In genomic region chr12:63387736-63388135, GRCh38 we compare ENCODE assay signal across 28 cellular contexts.
"Had no signal": no experiment of that assay in that cellular context is flagged by ENCODE, and none has a peak within 500 bp of the region (broad histone marks: within the 10 kb centered on the region; RNA-seq: fewer than 3 reads in every experiment).

No MANE protein-coding gene starts in this region.

- H3K4me3 Mint-ChIP-seq: activated B cell treated with CpG ODN at 0.5 μM for 24 hours; activated CD4-positive, alpha-beta T cell treated with anti-CD3 and anti-CD28 coated beads, Interleukin-2, amount 10 ng/mL, durations not matched to agents 24 days and 14 days; activated CD8-positive, alpha-beta memory T cell treated with anti-CD3 and anti-CD28 coated beads, Interleukin-2, amount 10 ng/mL, durations not matched to agents 7 days and 5 days; activated naive CD8-positive, alpha-beta T cell treated with anti-CD3 and anti-CD28 coated beads, Interleukin-2, amount 50 U/mL, for 24 hours; activated T-cell treated with anti-CD3 and anti-CD28 coated beads, Interleukin-2, amount 50 U/mL, for 24 hours; activated T-helper 1 cell treated with anti-CD3 and anti-CD28 coated beads, Interleukin-12 subunit alpha, Interleukin-12 subunit beta, Interleukin-2, Interleukin-4 antibody, amounts not matched to agents 30 ng/mL and 10 ng/mL and 1 ng/mL, durations not matched to agents 14 hours and 24 hours and 36 hours; T-helper 17 cell had no signal

- ATAC-seq: activated CD8-positive, alpha-beta memory T cell treated with anti-CD3 and anti-CD28 coated beads, Interleukin-2, amount 10 ng/mL, durations not matched to agents 7 days and 5 days; activated naive CD4-positive, alpha-beta T cell treated with anti-CD3 and anti-CD28 coated beads, Interleukin-2, amount 50 U/mL, for 72 hours; activated naive CD8-positive, alpha-beta T cell treated with anti-CD3 and anti-CD28 coated beads, Interleukin-2, amount 50 U/mL, for 24 hours; body of pancreas; K562; PC-3; T-helper 17 cell had no signal

- H3K4me1 Mint-ChIP-seq: activated B cell treated with CpG ODN at 0.5 μM for 24 hours; activated CD4-positive, alpha-beta T cell treated with anti-CD3 and anti-CD28 coated beads, Interleukin-2, amount 10 ng/mL, durations not matched to agents 24 days and 14 days; activated CD8-positive, alpha-beta memory T cell treated with anti-CD3 and anti-CD28 coated beads, Interleukin-2, amount 10 ng/mL, durations not matched to agents 7 days and 5 days; activated naive CD8-positive, alpha-beta T cell treated with anti-CD3 and anti-CD28 coated beads, Interleukin-2, amount 50 U/mL, for 24 hours; T-helper 17 cell had no signal

- H3K27me3 ChIP-seq: ascending aorta, body of pancreas had no signal

- H3K9me3 ChIP-seq: ascending aorta, body of pancreas had no signal

- H3K9me3 Mint-ChIP-seq: activated B cell treated with CpG ODN at 0.5 μM for 24 hours; activated CD4-positive, alpha-beta T cell treated with anti-CD3 and anti-CD28 coated beads, Interleukin-2, amount 10 ng/mL, durations not matched to agents 24 days and 14 days; activated naive CD4-positive, alpha-beta T cell treated with anti-CD3 and anti-CD28 coated beads, Interleukin-2, amount 50 U/mL, for 72 hours; activated naive CD8-positive, alpha-beta T cell treated with anti-CD3 and anti-CD28 coated beads, Interleukin-2, amount 50 U/mL, for 24 hours; activated T-cell treated with anti-CD3 and anti-CD28 coated beads, Interleukin-2, amount 50 U/mL, for 24 hours; activated T-helper 1 cell treated with anti-CD3 and anti-CD28 coated beads, Interleukin-12 subunit alpha, Interleukin-12 subunit beta, Interleukin-2, Interleukin-4 antibody, amounts not matched to agents 30 ng/mL and 10 ng/mL and 1 ng/mL, durations not matched to agents 14 hours and 24 hours and 36 hours had no signal

- H3K36me3 Mint-ChIP-seq: activated CD8-positive, alpha-beta memory T cell treated with anti-CD3 and anti-CD28 coated beads, Interleukin-2, amount 10 ng/mL, durations not matched to agents 7 days and 5 days; activated naive CD4-positive, alpha-beta T cell treated with anti-CD3 and anti-CD28 coated beads, Interleukin-2, amount 50 U/mL, for 72 hours had no signal

- H3K27ac Mint-ChIP-seq: activated B cell treated with CpG ODN at 0.5 μM for 24 hours; activated CD4-positive, alpha-beta T cell treated with anti-CD3 and anti-CD28 coated beads, Interleukin-2, amount 10 ng/mL, durations not matched to agents 24 days and 14 days; activated CD8-positive, alpha-beta memory T cell treated with anti-CD3 and anti-CD28 coated beads, Interleukin-2, amount 10 ng/mL, durations not matched to agents 7 days and 5 days; activated naive CD4-positive, alpha-beta T cell treated with anti-CD3 and anti-CD28 coated beads, Interleukin-2, amount 50 U/mL, for 72 hours; activated naive CD8-positive, alpha-beta T cell treated with anti-CD3 and anti-CD28 coated beads, Interleukin-2, amount 50 U/mL, for 24 hours; activated T-cell treated with anti-CD3 and anti-CD28 coated beads, Interleukin-2, amount 50 U/mL, for 24 hours; activated T-helper 1 cell treated with anti-CD3 and anti-CD28 coated beads, Interleukin-12 subunit alpha, Interleukin-12 subunit beta, Interleukin-2, Interleukin-4 antibody, amounts not matched to agents 30 ng/mL and 10 ng/mL and 1 ng/mL, durations not matched to agents 14 hours and 24 hours and 36 hours; T-helper 17 cell had no signal

- H3K36me3 ChIP-seq: ascending aorta had no signal

- H3K4me1 ChIP-seq: ascending aorta, body of pancreas had no signal

- H3K27ac ChIP-seq: ascending aorta, body of pancreas had no signal

- H3K4me3 ChIP-seq: ascending aorta, body of pancreas, K562 had no signal

- H3K27me3 Mint-ChIP-seq: activated B cell treated with CpG ODN at 0.5 μM for 24 hours; activated CD4-positive, alpha-beta T cell treated with anti-CD3 and anti-CD28 coated beads, Interleukin-2, amount 10 ng/mL, durations not matched to agents 24 days and 14 days; activated CD8-positive, alpha-beta memory T cell treated with anti-CD3 and anti-CD28 coated beads, Interleukin-2, amount 10 ng/mL, durations not matched to agents 7 days and 5 days; activated naive CD8-positive, alpha-beta T cell treated with anti-CD3 and anti-CD28 coated beads, Interleukin-2, amount 50 U/mL, for 24 hours; activated T-cell treated with anti-CD3 and anti-CD28 coated beads, Interleukin-2, amount 50 U/mL, for 24 hours had no signal

- DNase-seq: activated B cell treated with CpG ODN at 0.5 μM for 24 hours; activated CD4-positive, alpha-beta T cell treated with anti-CD3 and anti-CD28 coated beads for 1 hour; activated CD4-positive, alpha-beta T cell treated with anti-CD3 and anti-CD28 coated beads, Interleukin-2, amount 10 ng/mL, durations not matched to agents 24 days and 14 days; activated CD4-positive, alpha-beta T cell treated with anti-CD3 and anti-CD28 coated beads, Interleukin-2, amount 50 U/mL, for 48 hours; activated CD8-positive, alpha-beta memory T cell treated with anti-CD3 and anti-CD28 coated beads, Interleukin-2, amount 10 ng/mL, durations not matched to agents 7 days and 5 days; activated effector memory CD4-positive, alpha-beta T cell treated with Interleukin-2 at 50 U/mL for 16 hours; activated naive CD4-positive, alpha-beta T cell; activated naive CD8-positive, alpha-beta T cell treated with anti-CD3 and anti-CD28 coated beads, Interleukin-2, amount 50 U/mL, for 24 hours; activated T-cell treated with anti-CD3 and anti-CD28 coated beads, Interleukin-2, amount 50 U/mL, for 24 hours; amniotic stem cell; body of pancreas; central memory CD4-positive, alpha-beta T cell; Karpas-422; NCI-H1092; NCI-H1417; NCI-H1930; NCI-H2171; NCI-H2227 treated with DMSO at 0.1 percent for 48 hours; NCI-H526; NCI-H82; PC-3; SHP77 treated with DMSO at 0.1 percent for 48 hours; T-helper 17 cell; T-helper 9 cell had no signal
